Comparison of ENCODE assay signal across 8 cellular contexts in the genomic region with DNA sequence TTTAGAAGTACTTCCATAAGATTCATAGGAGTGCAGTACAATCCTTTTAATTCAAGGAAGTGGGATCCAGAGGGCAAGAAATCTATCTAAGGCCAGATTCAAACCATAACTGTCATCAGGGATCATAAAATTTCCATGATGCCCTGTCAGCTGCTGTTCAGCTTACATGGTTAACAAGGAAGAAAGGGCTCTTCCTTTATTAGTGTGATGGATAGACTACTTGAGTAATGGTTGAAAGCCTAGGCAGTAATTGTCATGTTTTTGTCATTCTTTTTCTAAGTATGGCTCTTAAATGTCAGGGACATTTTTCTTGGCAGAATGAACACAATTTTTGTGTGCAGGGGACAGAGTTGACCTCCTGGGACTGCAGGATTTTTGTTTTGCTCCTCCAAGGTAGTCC.
"Had no signal": no experiment of that assay in that cellular context is flagged by ENCODE, and none has a peak within 500 bp of the region (broad histone marks: within the 10 kb centered on the region; RNA-seq: fewer than 3 reads in every experiment).

No MANE protein-coding gene starts in this region.

- H2AFZ ChIP-seq: GM23248 had no signal

- H3K4me3 ChIP-seq: GM23248, HAP-1 had no signal

- H3K36me3 ChIP-seq: HAP-1 had no signal

- DNase-seq: GM23248, GOT3, H7, HFFc6 had no signal

- H3K9me3 ChIP-seq: HAP-1 had no signal

- H3K4me1 ChIP-seq: HAP-1 had no signal

- H3K27ac ChIP-seq: GM23248, HL-60 had no signal

- H3K9ac ChIP-seq: GM23248 had no signal

- ATAC-seq: HCT116, HepG2 had no signal
